ENCODE assay signal across 1 cellular context in genomic region chr9:26935847-26936246, GRCh38.
A peak's percentile ranks its signal among the peaks of the same experiment; 100 is the strongest.
TF ChIP-seq lines count a peak whose summit lies in the region.

No MANE protein-coding gene starts in this region.

TF ChIP-seq in K562, 482 proteins besides CTCF, POLR2A, EP300 and RAD21 (continued from another document):
- no peak for TF ChIP-seq ZNF407 (IDR thresholded peaks at IDR 0.05; ENCODE audit: low read depth)
- TF ChIP-seq KLF1 (tag; IDR thresholded peaks at IDR 0.05) = no peak
- TF ChIP-seq ARHGAP35 (IDR thresholded peaks at IDR 0.05; ENCODE audit: partially characterized antibody) = no peak
- no peak for TF ChIP-seq MGA (IDR thresholded peaks at IDR 0.05)
- no peak for TF ChIP-seq RBM17 (IDR thresholded peaks at IDR 0.05; ENCODE audit: borderline replicate concordance, low read depth, low read length)
- no peak for TF ChIP-seq ZNF512 (tag; IDR thresholded peaks at IDR 0.05)
- peak; percentile 77 for TF ChIP-seq MAFK (IDR thresholded peaks at IDR 0.05; ENCODE audit: low read length)
- TF ChIP-seq NFE2L1 (tag; IDR thresholded peaks at IDR 0.05; ENCODE audit: borderline replicate concordance, low read depth) = no peak
- no peak for TF ChIP-seq ZNF121 (CRISPR knock-in tag; conservative IDR thresholded peaks at IDR 0.05)
- TF ChIP-seq BCOR (IDR thresholded peaks at IDR 0.05) = no peak
- no peak for TF ChIP-seq SOX6 (IDR thresholded peaks at IDR 0.05)
- no peak for TF ChIP-seq CAMTA2 (CRISPR knock-in tag; conservative IDR thresholded peaks at IDR 0.05)
- no peak for TF ChIP-seq TAL1 (IDR thresholded peaks at IDR 0.05)
- TF ChIP-seq NR1H2 (CRISPR knock-in tag; IDR thresholded peaks at IDR 0.05) = no peak
- no peak for TF ChIP-seq ETS1 (conservative IDR thresholded peaks at IDR 0.05; ENCODE audit: control insufficient read depth, low read depth, low read length)
- TF ChIP-seq SMC3 (conservative IDR thresholded peaks at IDR 0.05; ENCODE audit: insufficient read depth, low read depth, low read length) = no peak
- no peak for TF ChIP-seq ELF2 (CRISPR knock-in tag; IDR thresholded peaks at IDR 0.05)
- no peak for TF ChIP-seq HDAC8 (tag; IDR thresholded peaks at IDR 0.05)
- no peak for TF ChIP-seq SIX5 (IDR thresholded peaks at IDR 0.05; ENCODE audit: borderline replicate concordance in 1 of 2, insufficient read depth in 1 of 2, low read depth in 1 of 2, low read length in 2 of 2)
- TF ChIP-seq ZFPM2 (CRISPR knock-in tag; IDR thresholded peaks at IDR 0.05) = no peak
- no peak for TF ChIP-seq HMG20A (CRISPR knock-in tag; conservative IDR thresholded peaks at IDR 0.05)
